Comparison of ENCODE assay signal across 14 cellular contexts in the genomic region with DNA sequence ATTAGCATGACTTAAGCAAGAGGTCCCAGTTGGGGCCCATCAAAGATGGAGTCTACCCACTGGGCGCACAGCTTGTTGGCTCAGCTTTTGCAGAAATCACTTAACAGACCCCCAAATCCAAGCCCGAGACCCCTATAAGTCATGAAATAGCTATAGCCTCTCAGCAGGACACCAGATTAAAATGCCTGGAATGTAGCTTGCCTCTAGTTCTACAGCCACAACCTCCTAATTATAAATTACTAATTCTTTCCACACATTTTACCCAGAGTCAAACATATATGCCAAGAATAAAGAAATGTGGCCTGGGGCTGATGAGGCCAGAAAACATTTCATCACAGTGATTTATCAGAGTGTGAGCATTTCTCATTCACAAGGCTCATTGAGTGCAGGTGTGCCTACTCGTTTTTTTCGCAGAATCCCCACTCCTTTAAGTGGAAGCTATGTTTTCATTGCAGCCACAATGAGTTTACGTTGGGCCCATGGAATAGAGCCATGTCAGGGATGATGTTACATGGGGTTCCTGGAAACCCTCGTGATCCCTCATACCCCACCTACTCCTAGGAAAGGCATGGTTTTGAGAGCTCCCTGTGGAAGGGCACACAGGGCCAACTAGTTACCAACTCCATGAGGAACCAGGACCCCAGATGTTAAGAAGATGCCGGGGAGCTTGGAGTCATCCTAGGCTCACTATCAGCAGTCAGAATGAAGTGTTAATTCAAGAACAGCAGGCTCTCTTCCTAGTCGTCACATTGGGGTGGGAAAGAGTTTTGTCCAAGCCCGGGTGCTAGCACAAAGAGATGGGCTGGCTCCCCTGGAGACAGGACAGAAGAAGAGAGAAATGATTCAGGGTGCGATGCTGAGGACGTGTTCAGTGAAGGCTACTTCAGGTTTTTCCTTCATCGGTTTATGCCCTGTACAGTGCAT.
DNase-seq lines count a peak whose midpoint lies in the region; ATAC-seq, FAIRE-seq and TF ChIP-seq lines count a peak whose summit lies in the region.
"Had no signal": no experiment of that assay in that cellular context is flagged by ENCODE, and none has a peak within 500 bp of the region (broad histone marks: within the 10 kb centered on the region; RNA-seq: fewer than 3 reads in every experiment).

No MANE protein-coding gene starts in this region.

- POLR2A ChIA-PET in A673 (lab: Charles Lee; ENCODE audit: low non-redundant PET): no interaction called here
- POLR2A ChIA-PET in activated CD4-positive, alpha-beta memory T cell treated with anti-CD3 and anti-CD28 coated beads for 36 hours (lab: Charles Lee): no interaction called here

- intact Hi-C loops in A673 (cut with micrococcal nuclease; ENCODE audit: unreplicated experiment) (no loop called here), esophagus muscularis mucosa (cut with DNase I) (no loop called here)
- intact Hi-C loops in activated CD4-positive, alpha-beta memory T cell treated with anti-CD3 and anti-CD28 coated beads for 36 hours (cut with micrococcal nuclease): no loop called here

- H3K36me3 ChIP-seq in A673 (ENCODE audit: insufficient read depth, low read length, poor library complexity, severe bottlenecking) (no peaks in the 10 kb centered on the region), astrocyte (ENCODE audit: insufficient read depth, low read length) (no peaks in the 10 kb centered on the region), esophagus muscularis mucosa (no peaks in the 10 kb centered on the region)
- H3K36me3 ChIP-seq: BLaER1 treated with 17β-estradiol and CSF1 and Interleukin-3, amounts not matched to agents 10 nM and 100 nM had no signal

- H3K4me1 ChIP-seq in A673 (ENCODE audit: insufficient read depth, low read length, poor library complexity, severe bottlenecking) (peaks cover 18% of the 10 kb centered on the region), astrocyte (ENCODE audit: insufficient read depth, low read length) (no peaks in the 10 kb centered on the region), esophagus muscularis mucosa (peaks cover 0 to 19% (median 12%) of the 10 kb centered on the region in 4 donors)
- H3K4me1 ChIP-seq: BLaER1 treated with 17β-estradiol and CSF1 and Interleukin-3, amounts not matched to agents 10 nM and 100 nM had no signal

- peaks cover 27% of the 10 kb centered on the region for H3K27me3 Mint-ChIP-seq in astrocyte (ENCODE audit: low read depth, unreplicated experiment)
- H3K27me3 Mint-ChIP-seq in activated CD4-positive, alpha-beta memory T cell treated with anti-CD3 and anti-CD28 coated beads for 36 hours: peaks cover 1% of the 10 kb centered on the region
- H3K27me3 Mint-ChIP-seq in activated T-helper 17 cell treated with anti-CD3 and anti-CD28 coated beads, Interleukin-2, amount 50 U/mL, for 72 hours: peaks cover 24% of the 10 kb centered on the region

- no peaks in the 10 kb centered on the region for H4K20me1 ChIP-seq in astrocyte (ENCODE audit: insufficient read depth, low read length)
- H4K20me1 ChIP-seq: BLaER1 treated with 17β-estradiol and CSF1 and Interleukin-3, amounts not matched to agents 10 nM and 100 nM had no signal

- BruUV-seq in A673 (replicated peaks; lab: Mats Ljungman, UMichigan): no TSS peak

- CTCF ChIA-PET in A673 (lab: Charles Lee): no interaction called here
- CTCF ChIA-PET in activated CD4-positive, alpha-beta memory T cell treated with anti-CD3 and anti-CD28 coated beads for 36 hours (lab: Charles Lee): interaction anchor here (0.9 kb wide), 1 partner anchor 172 kb away, joined by 3 read pairs; no protein-coding TSS in a partner anchor

- no peak for FAIRE-seq in astrocyte (lab: Jason Lieb, UNC)
- FAIRE-seq: H54 had no signal

- H3K4me3 ChIP-seq in A673 (ENCODE audit: low read depth, low read length, poor library complexity, severe bottlenecking) (no peak overlapping the region), astrocyte (ENCODE audit: insufficient read depth, low read depth, low read length) (no peak overlapping the region), esophagus muscularis mucosa (no peak overlapping the region)
- H3K4me3 ChIP-seq: BLaER1 treated with 17β-estradiol and CSF1 and Interleukin-3, amounts not matched to agents 10 nM and 100 nM had no signal

- H3K27ac ChIP-seq in A673 (ENCODE audit: low read depth, low read length, poor library complexity, severe bottlenecking) (no peak overlapping the region), astrocyte (ENCODE audit: low read depth, low read length) (no peak overlapping the region), esophagus muscularis mucosa (replicated peaks in 1 of 4) (no peak overlapping the region)
- H3K27ac ChIP-seq: BLaER1 treated with 17β-estradiol and CSF1 and Interleukin-3, amounts not matched to agents 10 nM and 100 nM had no signal

- no peak overlapping the region for H3K9ac ChIP-seq in astrocyte (ENCODE audit: low read length)
- H3K9ac ChIP-seq: BLaER1 treated with 17β-estradiol and CSF1 and Interleukin-3, amounts not matched to agents 10 nM and 100 nM had no signal

- no peak overlapping the region for H3K4me2 ChIP-seq in astrocyte (ENCODE audit: low read length)
- H3K4me2 ChIP-seq: BLaER1 treated with 17β-estradiol and CSF1 and Interleukin-3, amounts not matched to agents 10 nM and 100 nM had no signal

- ATAC-seq in activated T-helper 17 cell treated with anti-CD3 and anti-CD28 coated beads, Interleukin-2, amount 50 U/mL, for 72 hours (replicated peaks): no peak

- H3K9me3 ChIP-seq in A673 (ENCODE audit: low read depth, low read length, poor library complexity, severe bottlenecking) (no peaks in the 10 kb centered on the region), astrocyte (ENCODE audit: insufficient read depth, low read depth, low read length) (no peaks in the 10 kb centered on the region), esophagus muscularis mucosa (no peaks in the 10 kb centered on the region)

- H3K4me1 Mint-ChIP-seq in astrocyte (ENCODE audit: low read depth, unreplicated experiment): no peaks in the 10 kb centered on the region
- peaks cover under 1% of the 10 kb centered on the region for H3K4me1 Mint-ChIP-seq in activated CD4-positive, alpha-beta memory T cell treated with anti-CD3 and anti-CD28 coated beads for 36 hours (ENCODE audit: low read depth)
- H3K4me1 Mint-ChIP-seq in activated T-helper 17 cell treated with anti-CD3 and anti-CD28 coated beads, Interleukin-2, amount 50 U/mL, for 72 hours: no peaks in the 10 kb centered on the region

- no peaks in the 10 kb centered on the region for H3K9me3 Mint-ChIP-seq in astrocyte (ENCODE audit: unreplicated experiment)
- no peaks in the 10 kb centered on the region for H3K9me3 Mint-ChIP-seq in activated CD4-positive, alpha-beta memory T cell treated with anti-CD3 and anti-CD28 coated beads for 36 hours
- no peaks in the 10 kb centered on the region for H3K9me3 Mint-ChIP-seq in activated T-helper 17 cell treated with anti-CD3 and anti-CD28 coated beads, Interleukin-2, amount 50 U/mL, for 72 hours

- no peak for TF ChIP-seq EP300 in esophagus muscularis mucosa (IDR thresholded peaks at IDR 0.05)

- no peaks in the 10 kb centered on the region for H3K79me2 ChIP-seq in astrocyte (ENCODE audit: insufficient read depth, low read length)

- H3K36me3 Mint-ChIP-seq in astrocyte (ENCODE audit: low read depth, unreplicated experiment): no peaks in the 10 kb centered on the region
- H3K36me3 Mint-ChIP-seq in activated CD4-positive, alpha-beta memory T cell treated with anti-CD3 and anti-CD28 coated beads for 36 hours: no peaks in the 10 kb centered on the region
- H3K36me3 Mint-ChIP-seq in activated T-helper 17 cell treated with anti-CD3 and anti-CD28 coated beads, Interleukin-2, amount 50 U/mL, for 72 hours (ENCODE audit: low read depth): no peaks in the 10 kb centered on the region

- H3K27me3 ChIP-seq in A673 (replicated peaks; ENCODE audit: insufficient read depth, low read depth, low read length, poor library complexity) (no peaks in the 10 kb centered on the region), astrocyte (ENCODE audit: insufficient read depth, low read length) (no peaks in the 10 kb centered on the region), esophagus muscularis mucosa (no peaks in the 10 kb centered on the region)
- H3K27me3 ChIP-seq: BLaER1 treated with 17β-estradiol and CSF1 and Interleukin-3, amounts not matched to agents 10 nM and 100 nM had no signal

- H3K4me3 Mint-ChIP-seq in astrocyte (ENCODE audit: unreplicated experiment): no peak overlapping the region
- no peak overlapping the region for H3K4me3 Mint-ChIP-seq in activated CD4-positive, alpha-beta memory T cell treated with anti-CD3 and anti-CD28 coated beads for 36 hours
- no peak overlapping the region for H3K4me3 Mint-ChIP-seq in activated T-helper 17 cell treated with anti-CD3 and anti-CD28 coated beads, Interleukin-2, amount 50 U/mL, for 72 hours

- WGBS in esophagus muscularis mucosa: 87% methylated on average over 12 of the region's 12 CpGs

- DNase-seq in A673 (ENCODE audit: low spot score) (peak; percentile 19), EH (ENCODE audit: low read depth) (peak; percentile 66), astrocyte (ENCODE audit: low read depth) (peak; percentile 22), esophagus muscularis mucosa (ENCODE audit: extremely low spot score) (peak; percentile 68), NCI-H187 treated with DMSO at 0.1 percent for 48 hours (lab: John Stamatoyannopoulos, UW) (no peak)
- no peak for DNase-seq in activated CD4-positive, alpha-beta memory T cell treated with anti-CD3 and anti-CD28 coated beads for 36 hours
- DNase-seq: DMS 273 treated with DMSO at 0.1 percent for 48 hours, NCI-H1436, NCI-H2081, NCI-H345, NCI-H526 treated with DMSO at 0.1 percent for 48 hours had no signal

- no peak for TF ChIP-seq POLR2A in esophagus muscularis mucosa (IDR thresholded peaks at IDR 0.05; ENCODE audit: low read depth)

- no peak overlapping the region for H2AFZ ChIP-seq in astrocyte (ENCODE audit: low read depth, low read length)

- no peak overlapping the region for H3K27ac Mint-ChIP-seq in astrocyte (ENCODE audit: unreplicated experiment)
- no peak overlapping the region for H3K27ac Mint-ChIP-seq in activated CD4-positive, alpha-beta memory T cell treated with anti-CD3 and anti-CD28 coated beads for 36 hours
- H3K27ac Mint-ChIP-seq in activated T-helper 17 cell treated with anti-CD3 and anti-CD28 coated beads, Interleukin-2, amount 50 U/mL, for 72 hours: no peak overlapping the region

- TF ChIP-seq CTCF in A673 (conservative IDR thresholded peaks at IDR 0.05; ENCODE audit: low read depth, low read length) (no peak), astrocyte (IDR thresholded peaks at IDR 0.05; ENCODE audit: insufficient read depth, low read depth, low read length) (no peak), esophagus muscularis mucosa (IDR thresholded peaks at IDR 0.05) (no peak)

Comparison
In these comparisons a context has a peak if more than half of its experiments do, and no peak if none do; other contexts are left out.
1. DNase-seq: peak in A673 (single experiment), EH (single experiment), astrocyte (single experiment) and esophagus muscularis mucosa (single experiment); none in activated CD4-positive, alpha-beta memory T cell treated with anti-CD3 and anti-CD28 coated beads for 36 hours (single experiment) and NCI-H187 treated with DMSO at 0.1 percent for 48 hours (single experiment).